15 cellular contexts compared by ENCODE assay signal in the genomic region with DNA sequence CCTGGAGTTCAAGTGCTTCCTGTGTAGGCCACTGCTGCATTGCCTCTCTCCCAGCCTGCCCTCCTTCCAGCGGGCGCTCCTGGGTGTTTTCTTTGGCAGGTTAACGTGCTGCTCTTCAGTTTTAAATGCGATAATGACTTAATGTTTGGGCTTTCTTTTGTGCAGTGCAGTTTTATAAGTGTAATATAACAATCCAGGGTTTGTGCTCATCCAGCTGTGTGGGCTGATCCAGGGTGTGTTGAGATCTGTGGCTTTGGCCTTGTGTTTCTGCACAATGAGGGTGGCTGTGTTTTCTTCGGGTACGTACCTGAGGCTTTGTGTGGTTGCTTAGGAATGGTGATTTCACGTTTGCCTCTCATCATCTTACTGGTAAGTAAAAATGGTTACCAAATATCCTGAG.
"Had no signal": no experiment of that assay in that cellular context is flagged by ENCODE, and none has a peak within 500 bp of the region (broad histone marks: within the 10 kb centered on the region; RNA-seq: fewer than 3 reads in every experiment).

No MANE protein-coding gene starts in this region.

- H3K36me3 ChIP-seq: right atrium auricular region had no signal

- DNase-seq: activated CD4-positive, alpha-beta memory T cell treated with anti-CD3 and anti-CD28 coated beads for 36 hours; activated CD4-positive, CD25-positive, alpha-beta regulatory T cell treated with anti-CD3 and anti-CD28 coated beads, Interleukin-2, amount 50 U/mL, for 72 hours; activated gamma-delta T cell treated with Interleukin-2 at 50 U/mL for 16 hours; activated naive CD8-positive, alpha-beta T cell treated with anti-CD3 and anti-CD28 coated beads, Interleukin-2, amount 10 ng/mL, durations not matched to agents 7 days and 5 days; activated T-cell treated with anti-CD3 and anti-CD28 coated beads, Interleukin-2, amount 50 U/mL, for 72 hours; aorta; effector CD4-positive, alpha-beta T cell; natural killer cell; nucleus accumbens; T-helper 9 cell had no signal

- ATAC-seq: activated T-cell treated with anti-CD3 and anti-CD28 coated beads, Interleukin-2, amount 50 U/mL, for 72 hours; natural killer cell; stimulated activated memory B cell treated with anti-CD40 and anti-IgM and Interleukin-4, amounts not matched to agents 10 μg/mL and 1 μg/mL and 100 μg/mL, for 72 hours had no signal

- H3K9me3 ChIP-seq: right atrium auricular region had no signal

- H3K27ac ChIP-seq: coronary artery, right atrium auricular region had no signal

- H3K27me3 Mint-ChIP-seq: activated CD4-positive, alpha-beta memory T cell treated with anti-CD3 and anti-CD28 coated beads for 36 hours; activated naive CD8-positive, alpha-beta T cell treated with anti-CD3 and anti-CD28 coated beads, Interleukin-2, amount 10 ng/mL, durations not matched to agents 7 days and 5 days; stimulated activated memory B cell treated with anti-CD40 and anti-IgM and Interleukin-4, amounts not matched to agents 10 μg/mL and 1 μg/mL and 100 μg/mL, for 72 hours; type B pancreatic cell had no signal

- H3K4me1 ChIP-seq: right atrium auricular region had no signal

- H3K36me3 Mint-ChIP-seq: natural killer cell; stimulated activated memory B cell treated with anti-CD40 and anti-IgM and Interleukin-4, amounts not matched to agents 10 μg/mL and 1 μg/mL and 100 μg/mL, for 72 hours had no signal

- H3K4me1 Mint-ChIP-seq: stimulated activated memory B cell treated with anti-CD40 and anti-IgM and Interleukin-4, amounts not matched to agents 10 μg/mL and 1 μg/mL and 100 μg/mL, for 72 hours had no signal

- H3K27ac Mint-ChIP-seq: activated CD4-positive, alpha-beta memory T cell treated with anti-CD3 and anti-CD28 coated beads for 36 hours; activated naive CD8-positive, alpha-beta T cell treated with anti-CD3 and anti-CD28 coated beads, Interleukin-2, amount 10 ng/mL, durations not matched to agents 7 days and 5 days; activated T-cell treated with anti-CD3 and anti-CD28 coated beads, Interleukin-2, amount 50 U/mL, for 72 hours; natural killer cell; stimulated activated memory B cell treated with anti-CD40 and anti-IgM and Interleukin-4, amounts not matched to agents 10 μg/mL and 1 μg/mL and 100 μg/mL, for 72 hours; type B pancreatic cell had no signal

- H3K4me2 ChIP-seq: smooth muscle cell had no signal

- H3K27me3 ChIP-seq: right atrium auricular region had no signal

- H3K4me3 ChIP-seq: coronary artery, right atrium auricular region, smooth muscle cell had no signal

- H3K4me3 Mint-ChIP-seq: activated CD4-positive, alpha-beta memory T cell treated with anti-CD3 and anti-CD28 coated beads for 36 hours; activated naive CD8-positive, alpha-beta T cell treated with anti-CD3 and anti-CD28 coated beads, Interleukin-2, amount 10 ng/mL, durations not matched to agents 7 days and 5 days; activated T-cell treated with anti-CD3 and anti-CD28 coated beads, Interleukin-2, amount 50 U/mL, for 72 hours; natural killer cell; stimulated activated memory B cell treated with anti-CD40 and anti-IgM and Interleukin-4, amounts not matched to agents 10 μg/mL and 1 μg/mL and 100 μg/mL, for 72 hours; type B pancreatic cell had no signal

- H3K9me3 Mint-ChIP-seq: activated CD4-positive, alpha-beta memory T cell treated with anti-CD3 and anti-CD28 coated beads for 36 hours; activated T-cell treated with anti-CD3 and anti-CD28 coated beads, Interleukin-2, amount 50 U/mL, for 72 hours; natural killer cell; type B pancreatic cell had no signal
